19 cellular contexts compared by ENCODE assay signal in genomic region chr9:84838879-84839278, GRCh38.
"Had no signal": no experiment of that assay in that cellular context is flagged by ENCODE, and none has a peak within 500 bp of the region (broad histone marks: within the 10 kb centered on the region; RNA-seq: fewer than 3 reads in every experiment).

No MANE protein-coding gene starts in this region.

- H3K27me3 ChIP-seq: esophagus muscularis mucosa, gastrocnemius medialis, ovary, right atrium auricular region, sigmoid colon, testis, tibial nerve, upper lobe of right lung, vagina had no signal

- H3K36me3 ChIP-seq: esophagus muscularis mucosa, gastrocnemius medialis, ovary, right atrium auricular region, sigmoid colon, tibial nerve, upper lobe of right lung, vagina had no signal

- H3K4me3 ChIP-seq: esophagus muscularis mucosa, gastrocnemius medialis, mucosa of descending colon, ovary, right atrium auricular region, sigmoid colon, skin epidermis, testis, upper lobe of right lung, vagina had no signal

- ATAC-seq: effector memory CD8-positive, alpha-beta T cell; gastrocnemius medialis; left colon; mucosa of descending colon; natural killer cell; upper lobe of right lung had no signal

- H3K9me3 ChIP-seq: esophagus muscularis mucosa, gastrocnemius medialis, mucosa of descending colon, ovary, right atrium auricular region, sigmoid colon, testis, tibial nerve, upper lobe of right lung, vagina had no signal

- H3K4me1 ChIP-seq: gastrocnemius medialis, right atrium auricular region, testis, upper lobe of right lung had no signal

- H3K27ac ChIP-seq: epithelial cell of prostate, esophagus muscularis mucosa, gastrocnemius medialis, ovary, right atrium auricular region, sigmoid colon, testis, upper lobe of right lung, vagina had no signal

- DNase-seq: effector memory CD8-positive, alpha-beta T cell; gastrocnemius medialis; immature natural killer cell; kidney; left colon; mucosa of descending colon; natural killer cell; ovary; sigmoid colon; stimulated activated CD4-positive, alpha-beta T cell treated with anti-CD3 and anti-CD28 coated beads, Interleukin-12 subunit alpha, Interleukin-12 subunit beta, amount 100 ng/mL, for 4 hours; stimulated activated naive CD4-positive, alpha-beta T cell; testis; upper lobe of right lung had no signal

- FAIRE-seq: kidney had no signal
